In the genomic region with DNA sequence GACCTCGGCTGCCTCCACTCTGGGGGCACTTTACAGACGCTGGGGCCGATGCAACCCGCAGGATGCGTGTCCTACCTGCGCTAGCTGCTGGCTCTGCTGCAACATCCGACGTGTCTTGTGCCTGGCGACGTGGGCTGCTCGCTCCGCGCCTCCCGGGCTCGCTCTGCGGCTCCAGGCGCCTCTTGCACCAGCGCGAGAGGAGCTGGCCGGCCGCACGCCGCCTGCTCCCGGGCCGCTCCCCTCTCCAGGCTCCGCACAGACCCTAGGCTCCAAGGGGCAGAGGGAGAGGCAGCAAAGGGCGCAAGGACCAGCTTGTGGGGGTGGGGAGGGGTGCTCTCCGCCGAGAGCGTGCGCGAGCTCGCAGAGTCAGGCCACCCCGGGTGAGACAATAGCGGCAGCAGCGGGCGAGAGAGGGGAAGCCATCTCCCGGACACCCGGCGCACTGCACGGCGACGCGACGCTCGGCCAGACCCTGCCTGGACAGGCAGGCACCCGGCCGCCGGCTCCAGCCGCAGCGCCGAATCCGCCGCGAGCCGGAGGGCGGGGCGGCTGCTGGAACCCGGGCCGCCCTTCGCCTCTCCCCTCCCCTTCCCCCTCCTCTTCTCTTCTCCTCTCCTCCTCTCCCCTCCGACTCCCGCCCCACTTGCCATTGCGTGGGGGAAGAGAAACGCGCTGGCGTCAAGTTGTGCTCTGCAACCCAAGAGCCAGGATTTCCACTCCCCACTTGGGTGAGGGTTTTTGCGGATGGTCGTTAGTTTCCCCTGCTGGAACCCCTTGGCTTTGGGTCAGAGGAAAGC, we compare ENCODE assay signal across 8 cellular contexts. TPM values are rescaled to one million over a fixed set of nuclear protein-coding genes. Genes with fewer than 3 reads are reported as not detected.
DNase-seq lines count a peak whose midpoint lies in the region; ATAC-seq lines count a peak whose summit lies in the region.

A gene with protein sequence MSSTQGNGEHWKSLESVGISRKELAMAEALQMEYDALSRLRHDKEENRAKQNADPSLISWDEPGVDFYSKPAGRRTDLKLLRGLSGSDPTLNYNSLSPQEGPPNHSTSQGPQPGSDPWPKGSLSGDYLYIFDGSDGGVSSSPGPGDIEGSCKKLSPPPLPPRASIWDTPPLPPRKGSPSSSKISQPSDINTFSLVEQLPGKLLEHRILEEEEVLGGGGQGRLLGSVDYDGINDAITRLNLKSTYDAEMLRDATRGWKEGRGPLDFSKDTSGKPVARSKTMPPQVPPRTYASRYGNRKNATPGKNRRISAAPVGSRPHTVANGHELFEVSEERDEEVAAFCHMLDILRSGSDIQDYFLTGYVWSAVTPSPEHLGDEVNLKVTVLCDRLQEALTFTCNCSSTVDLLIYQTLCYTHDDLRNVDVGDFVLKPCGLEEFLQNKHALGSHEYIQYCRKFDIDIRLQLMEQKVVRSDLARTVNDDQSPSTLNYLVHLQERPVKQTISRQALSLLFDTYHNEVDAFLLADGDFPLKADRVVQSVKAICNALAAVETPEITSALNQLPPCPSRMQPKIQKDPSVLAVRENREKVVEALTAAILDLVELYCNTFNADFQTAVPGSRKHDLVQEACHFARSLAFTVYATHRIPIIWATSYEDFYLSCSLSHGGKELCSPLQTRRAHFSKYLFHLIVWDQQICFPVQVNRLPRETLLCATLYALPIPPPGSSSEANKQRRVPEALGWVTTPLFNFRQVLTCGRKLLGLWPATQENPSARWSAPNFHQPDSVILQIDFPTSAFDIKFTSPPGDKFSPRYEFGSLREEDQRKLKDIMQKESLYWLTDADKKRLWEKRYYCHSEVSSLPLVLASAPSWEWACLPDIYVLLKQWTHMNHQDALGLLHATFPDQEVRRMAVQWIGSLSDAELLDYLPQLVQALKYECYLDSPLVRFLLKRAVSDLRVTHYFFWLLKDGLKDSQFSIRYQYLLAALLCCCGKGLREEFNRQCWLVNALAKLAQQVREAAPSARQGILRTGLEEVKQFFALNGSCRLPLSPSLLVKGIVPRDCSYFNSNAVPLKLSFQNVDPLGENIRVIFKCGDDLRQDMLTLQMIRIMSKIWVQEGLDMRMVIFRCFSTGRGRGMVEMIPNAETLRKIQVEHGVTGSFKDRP (N-terminal part only) (minus strand): TSS at position 525 of the 797 bp plus-strand sequence. CDS start 25,003 bp downstream, outside the sequence.

- H3K27me3 ChIP-seq in NT2/D1 (ENCODE audit: insufficient read depth, insufficient read length): peaks cover 4% of the 10 kb centered on the region
- peaks cover 2% of the 10 kb centered on the region for H3K27me3 ChIP-seq in mononuclear cell (ENCODE audit: insufficient read depth, low read length)

- H3K4me1 ChIP-seq in NT2/D1 (ENCODE audit: insufficient read depth, insufficient read length): peaks cover 6% of the 10 kb centered on the region
- H3K4me1 ChIP-seq in mononuclear cell (ENCODE audit: insufficient read depth, low read length): peaks cover 63% of the 10 kb centered on the region

- DNase-seq in DMS114 treated with DMSO at 0.1 percent for 48 hours (lab: John Stamatoyannopoulos, UW; ENCODE audit: unreplicated experiment): peak; percentile 65
- peak in 39 of 76 experiments; percentile 2 to 54 (median 23) for DNase-seq in HUDEP-2 (lab: John Stamatoyannopoulos, UW; ENCODE audit: unreplicated experiment in 76 of 76)
- peak; percentile 88 for DNase-seq in NT2/D1 (ENCODE audit: low read depth, low spot score)
- DNase-seq in activated T-cell treated with anti-CD3 and anti-CD28 coated beads for 24 hours (ENCODE audit: low read depth): peak; percentile 62
- peak; percentile 77 for DNase-seq in epidermal melanocyte (ENCODE audit: insufficient read length, low spot score)
- DNase-seq in stimulated activated CD8-positive, alpha-beta memory T cell treated with anti-CD3 and anti-CD28 coated beads, Interleukin-7, amount 100 ng/mL, for 24 hours (ENCODE audit: low read depth): peak; percentile 42

- no peaks in the 10 kb centered on the region for H3K9me3 ChIP-seq in NT2/D1 (ENCODE audit: insufficient read depth, low read length)
- H3K9me3 ChIP-seq in mononuclear cell (ENCODE audit: low read depth, low read length): no peaks in the 10 kb centered on the region

- peak within 1 kb of the TSS; percentile 96 for H3K9ac ChIP-seq in NT2/D1 (ENCODE audit: insufficient read length, low read depth)

- ATAC-seq in GM21381 (IDR thresholded peaks at IDR 0.05; ENCODE audit: unreplicated experiment): peak; percentile 77

- peak within 1 kb of the TSS; percentile 90 for H3K4me3 ChIP-seq in NT2/D1 (ENCODE audit: insufficient read length, low read depth)
- H3K4me3 ChIP-seq in mononuclear cell (ENCODE audit: low read length): peak within 1 kb of the TSS; percentile 67

- H3K36me3 ChIP-seq in NT2/D1 (ENCODE audit: insufficient read depth, insufficient read length, low read length): no peaks in the 10 kb centered on the region

RNA-seq across cellular contexts. Expression of the gene that starts here (rescaled TPM):
- 18.1 TPM for total RNA-seq in mononuclear cell

Comparison
In these comparisons a context has a peak if more than half of its experiments do, and no peak if none do; other contexts are left out.
1. Peak in every context shown above with its lines: DNase-seq, ATAC-seq and H3K4me3 ChIP-seq.
2. DNase-seq: peak in every context shown above with its lines; median percentile 88 in NT2/D1; 77 in epidermal melanocyte; 65 in DMS114 treated with DMSO at 0.1 percent for 48 hours; 62 in activated T-cell treated with anti-CD3 and anti-CD28 coated beads for 24 hours; 42 in stimulated activated CD8-positive, alpha-beta memory T cell treated with anti-CD3 and anti-CD28 coated beads, Interleukin-7, amount 100 ng/mL, for 24 hours; 23 in HUDEP-2.